Comparison of ENCODE assay signal across 1 cellular context in the genomic region with DNA sequence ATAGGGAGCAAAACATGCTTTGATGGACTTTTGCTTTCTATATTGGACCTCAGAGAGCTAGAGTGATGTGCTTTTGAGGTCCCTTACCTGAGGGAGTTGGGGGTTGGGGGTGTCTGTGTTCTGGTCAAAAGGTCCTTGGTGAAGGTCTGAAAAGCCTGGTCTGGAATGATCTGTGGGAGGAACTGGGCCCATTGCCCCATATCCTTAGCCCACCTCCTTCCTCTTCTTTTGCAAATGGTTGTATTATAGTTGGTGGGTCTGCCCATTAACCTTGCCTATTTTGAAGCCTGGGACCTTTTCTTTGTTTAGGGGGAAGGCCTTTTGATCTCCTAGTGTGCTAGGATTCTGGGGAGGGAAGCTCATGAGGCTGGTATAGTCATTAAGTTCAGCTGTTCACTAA.
A peak's percentile ranks its signal among the peaks of the same experiment; 100 is the strongest.
TF ChIP-seq lines count a peak whose summit lies in the region.

No MANE protein-coding gene starts in this region.

TF ChIP-seq in WTC11, 78 proteins besides CTCF, POLR2A, EP300 and RAD21:
- peak; percentile 80 for TF ChIP-seq PRDM15 (CRISPR knock-in tag; IDR thresholded peaks at IDR 0.05)
- TF ChIP-seq SOX15 (CRISPR knock-in tag; IDR thresholded peaks at IDR 0.05) = no peak
- TF ChIP-seq GRHL2 (CRISPR knock-in tag; IDR thresholded peaks at IDR 0.05; ENCODE audit: insufficient replicate concordance, severe bottlenecking) = no peak
TF ChIP-seq in WTC11: peak in this region for 1.
